In the genomic region with DNA sequence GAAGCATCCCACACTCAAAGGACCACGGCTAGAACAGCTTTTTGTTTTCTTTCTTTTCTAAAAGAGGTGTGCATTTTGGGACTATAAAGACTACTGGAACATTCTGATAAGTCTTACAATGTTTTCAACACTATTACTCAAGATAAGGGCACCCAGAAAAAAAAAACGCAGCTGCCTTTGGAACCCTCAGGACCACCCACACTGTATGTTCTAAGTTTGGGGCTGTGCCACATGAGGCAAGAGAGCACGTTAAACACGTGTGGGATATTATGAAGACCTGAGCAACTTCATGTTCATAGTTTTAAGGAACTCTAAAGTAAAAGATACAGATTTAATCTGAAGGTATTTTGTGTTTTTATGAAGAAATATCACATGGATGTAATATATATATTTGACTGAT, we compare ENCODE assay signal across 2 cellular contexts.
TF ChIP-seq lines count a peak whose summit lies in the region.

No MANE protein-coding gene starts in this region.

TF ChIP-seq in SK-N-SH, 30 proteins besides CTCF, POLR2A, EP300 and RAD21 (continued from another document):
- TF ChIP-seq FOXM1 (IDR thresholded peaks at IDR 0.05; ENCODE audit: low read depth) (no peak), TEAD4 (IDR thresholded peaks at IDR 0.05; ENCODE audit: borderline replicate concordance, insufficient read depth) (no peak), GABPA (IDR thresholded peaks at IDR 0.05; ENCODE audit: low read depth) (no peak), NRF1 (IDR thresholded peaks at IDR 0.05; ENCODE audit: low read depth, low read length) (no peak), TAF1 (IDR thresholded peaks at IDR 0.05; ENCODE audit: borderline replicate concordance, low read depth, low read length) (no peak), GATA2 (CRISPR knock-in tag; IDR thresholded peaks at IDR 0.05) (no peak), RCOR1 (IDR thresholded peaks at IDR 0.05; ENCODE audit: low read length) (no peak), FOSL2 (IDR thresholded peaks at IDR 0.05; ENCODE audit: borderline replicate concordance, low read depth) (no peak)
- TF ChIP-seq, protein P1, sequence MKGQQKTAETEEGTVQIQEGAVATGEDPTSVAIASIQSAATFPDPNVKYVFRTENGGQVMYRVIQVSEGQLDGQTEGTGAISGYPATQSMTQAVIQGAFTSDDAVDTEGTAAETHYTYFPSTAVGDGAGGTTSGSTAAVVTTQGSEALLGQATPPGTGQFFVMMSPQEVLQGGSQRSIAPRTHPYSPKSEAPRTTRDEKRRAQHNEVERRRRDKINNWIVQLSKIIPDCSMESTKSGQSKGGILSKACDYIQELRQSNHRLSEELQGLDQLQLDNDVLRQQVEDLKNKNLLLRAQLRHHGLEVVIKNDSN (IDR thresholded peaks at IDR 0.05; ENCODE audit: borderline replicate concordance, low read depth), result no peak

TF ChIP-seq in SK-N-SH treated with all-trans-retinoic acid at 6 μM for 48 hours, 23 proteins besides CTCF, POLR2A, EP300 and RAD21 (continued from another document):
- TF ChIP-seq, protein P2, sequence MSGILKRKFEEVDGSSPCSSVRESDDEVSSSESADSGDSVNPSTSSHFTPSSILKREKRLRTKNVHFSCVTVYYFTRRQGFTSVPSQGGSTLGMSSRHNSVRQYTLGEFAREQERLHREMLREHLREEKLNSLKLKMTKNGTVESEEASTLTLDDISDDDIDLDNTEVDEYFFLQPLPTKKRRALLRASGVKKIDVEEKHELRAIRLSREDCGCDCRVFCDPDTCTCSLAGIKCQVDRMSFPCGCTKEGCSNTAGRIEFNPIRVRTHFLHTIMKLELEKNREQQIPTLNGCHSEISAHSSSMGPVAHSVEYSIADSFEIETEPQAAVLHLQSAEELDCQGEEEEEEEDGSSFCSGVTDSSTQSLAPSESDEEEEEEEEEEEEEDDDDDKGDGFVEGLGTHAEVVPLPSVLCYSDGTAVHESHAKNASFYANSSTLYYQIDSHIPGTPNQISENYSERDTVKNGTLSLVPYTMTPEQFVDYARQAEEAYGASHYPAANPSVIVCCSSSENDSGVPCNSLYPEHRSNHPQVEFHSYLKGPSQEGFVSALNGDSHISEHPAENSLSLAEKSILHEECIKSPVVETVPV (CRISPR knock-in tag; IDR thresholded peaks at IDR 0.05), result no peak
